In genomic region chr10:52779541-52780390, GRCh38 we compare ENCODE assay signal across 8 cellular contexts. TPM values are rescaled to one million over a fixed set of nuclear protein-coding genes. Genes with fewer than 3 reads are reported as not detected.
A peak's percentile ranks its signal among the peaks of the same experiment; 100 is the strongest.
DNase-seq lines count a peak whose midpoint lies in the region; ATAC-seq and TF ChIP-seq lines count a peak whose summit lies in the region.

No MANE protein-coding gene starts in this region.

- no peaks in the 10 kb centered on the region for H3K36me3 ChIP-seq in lung (ENCODE audit: control insufficient read depth in 2 of 2, insufficient read depth in 2 of 2, low read length in 2 of 2)

- no peaks in the 10 kb centered on the region for H3K9me3 ChIP-seq in lung (ENCODE audit: control insufficient read depth in 2 of 2, insufficient read depth in 1 of 2, low read length in 1 of 2)

- H3K4me3 ChIP-seq in dorsolateral prefrontal cortex (no peak overlapping the region), lung (no peak overlapping the region)

- H3K27me3 ChIP-seq in dorsolateral prefrontal cortex (peaks cover 0 to 13% (median 0%) of the 10 kb centered on the region in 45 donors), lung (ENCODE audit: control insufficient read depth, insufficient read depth) (no peaks in the 10 kb centered on the region)

- TF ChIP-seq CTCF in dorsolateral prefrontal cortex (IDR thresholded peaks at IDR 0.05 in 54 of 56, conservative IDR thresholded peaks at IDR 0.05 in 2 of 56; ENCODE audit: low read depth in 1 of 56, partially characterized antibody in 56 of 56) = peak; percentile 42 to 96 (median 84)
- TF ChIP-seq CTCF in lung (IDR thresholded peaks at IDR 0.05; ENCODE audit: control extremely low read depth, extremely low read depth) = peak; percentile 59

- 71 to 83% methylated on average over 13 of the region's 13 CpGs for WGBS in lung, 2 donors

- DNase-seq in NCI-H82 (lab: John Stamatoyannopoulos, UW) (peak; percentile 54), NCI-H82 treated with DMSO at 0.1 percent for 48 hours (lab: John Stamatoyannopoulos, UW; ENCODE audit: unreplicated experiment) (no peak), HS-27A (ENCODE audit: low read depth) (peak; percentile 3), SKM-1 treated with dmso at 0.1 percent for 144 hours (lab: John Stamatoyannopoulos, UW; ENCODE audit: unreplicated experiment) (peak; percentile 41), dorsolateral prefrontal cortex (peak in 9 of 10 donors; percentile 17 to 78 (median 64)), lung (ENCODE audit: low spot score) (peak; percentile 67), superior temporal gyrus (ENCODE audit: extremely low spot score) (peak; percentile 81)

- H3K27ac ChIP-seq in dorsolateral prefrontal cortex (no peak overlapping the region), lung (ENCODE audit: low read depth in 1 of 2, low read length in 1 of 2) (no peak overlapping the region)

- ATAC-seq in GM21576 (IDR thresholded peaks at IDR 0.05; ENCODE audit: unreplicated experiment) (peak; percentile 93), lung (ENCODE audit: insufficient read depth, low FRiP score) (peak; percentile 83)

- intact Hi-C loops in dorsolateral prefrontal cortex (cut with DNase I) = loop anchor here in 1 of 2 donors (2.0 to 5.0 kb wide), 2 partner anchors 39 to 137 kb away; no protein-coding TSS in a partner anchor

- no peaks in the 10 kb centered on the region for H3K4me1 ChIP-seq in lung (ENCODE audit: control insufficient read depth in 2 of 2, insufficient read depth in 2 of 2, low read length in 2 of 2)

RNA-seq across cellular contexts. Expression of gene MBL2, which starts 7.2 kb away (rescaled TPM):
- total RNA-seq in dorsolateral prefrontal cortex (not detected), lung (under 1 TPM in 1 of 2 donors, not detected in 1; 0.06 TPM)
- polyA plus RNA-seq in lung = not detected
